Comparison of ENCODE assay signal across 8 cellular contexts in the genomic region with DNA sequence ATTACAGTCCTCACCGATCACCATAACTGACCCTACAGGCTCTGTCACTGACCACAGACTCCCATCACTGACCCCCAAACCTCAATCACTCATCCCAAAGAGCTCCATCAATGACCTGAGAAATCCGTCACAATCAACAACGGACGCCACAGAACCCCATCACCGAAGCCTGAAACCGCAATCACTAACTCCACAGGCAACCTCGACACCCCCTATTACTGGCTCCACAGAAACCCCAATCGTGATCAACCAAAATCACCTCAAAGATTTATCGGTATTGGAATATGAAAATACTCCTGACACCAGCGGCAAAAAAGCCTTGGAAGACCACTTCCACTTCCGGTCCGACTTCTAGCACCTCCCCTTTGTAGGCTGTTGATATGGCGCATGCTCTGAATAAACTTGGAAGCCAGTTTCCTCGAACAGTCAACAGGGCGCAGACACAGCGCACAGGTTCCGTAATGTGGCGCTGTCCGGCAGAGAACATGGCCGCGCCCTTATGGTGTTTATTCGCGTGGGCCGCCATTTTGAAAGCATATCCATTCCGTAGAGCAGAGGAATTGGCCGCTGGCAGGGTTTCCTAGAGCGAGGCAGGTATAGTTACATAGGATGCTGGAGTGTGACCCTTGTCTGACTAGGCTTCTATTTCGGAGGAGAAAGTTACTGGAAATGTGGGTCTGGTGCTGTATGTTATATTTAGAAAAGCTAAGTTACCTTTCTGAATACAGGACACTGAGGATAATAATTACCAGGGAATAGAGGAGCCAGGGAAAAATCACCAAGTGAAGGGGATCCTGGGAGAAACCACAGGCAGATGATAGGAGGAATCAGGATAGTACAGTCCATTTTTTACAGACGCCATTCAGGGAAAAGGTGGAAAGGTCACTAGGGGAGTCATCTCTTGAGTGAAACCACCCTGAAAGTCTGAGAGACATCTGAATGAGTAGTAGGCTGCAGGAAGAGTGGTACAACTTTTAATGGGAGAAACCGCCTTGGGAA. TPM values are rescaled to one million over a fixed set of nuclear protein-coding genes. Genes with fewer than 3 reads are reported as not detected.
DNase-seq lines count a peak whose midpoint lies in the region; ATAC-seq and TF ChIP-seq lines count a peak whose summit lies in the region.

A gene (minus strand): TSS at position 328 of the 999 bp plus-strand sequence. CDS start 2,785 bp downstream, outside the sequence.

- H3K27me3 Mint-ChIP-seq in activated naive CD8-positive, alpha-beta T cell treated with anti-CD3 and anti-CD28 coated beads, Interleukin-2, amount 50 U/mL, for 24 hours, result no peaks in the 10 kb centered on the region
- no peaks in the 10 kb centered on the region for H3K27me3 Mint-ChIP-seq in osteocyte (ENCODE audit: unreplicated experiment)

- peak within 1 kb of the TSS; percentile 86 for H3K27ac ChIP-seq in thymus (ENCODE audit: low read depth)

- H3K4me3 ChIP-seq in thymus (ENCODE audit: low read length), result peak within 1 kb of the TSS; percentile 93

- TF ChIP-seq CTCF in GM10266 (IDR thresholded peaks at IDR 0.05; ENCODE audit: control insufficient read depth, insufficient read depth, low read depth, missing control alignments) (no peak), osteocyte (IDR thresholded peaks at IDR 0.05) (peak; percentile 43)

- peaks cover 4% of the 10 kb centered on the region for H3K9me3 ChIP-seq in thymus (ENCODE audit: control insufficient read depth)

- DNase-seq in GM10266 (ENCODE audit: extremely low spot score), result peak; percentile 82
- peak; percentile 93 for DNase-seq in NCI-H1092 (lab: John Stamatoyannopoulos, UW)
- DNase-seq in SKM-1 (lab: John Stamatoyannopoulos, UW; ENCODE audit: unreplicated experiment), result peak; percentile 98
- peak; percentile 83 for DNase-seq in activated naive CD8-positive, alpha-beta T cell treated with anti-CD3 and anti-CD28 coated beads, Interleukin-2, amount 50 U/mL, for 24 hours
- peak; percentile 94 for DNase-seq in Right ventricle myocardium superior
- peak; percentile 96 for DNase-seq in osteocyte (ENCODE audit: extremely low spot score, unreplicated experiment)

- 7% methylated on average over 30 of the region's 30 CpGs for WGBS in thymus

- intact Hi-C loops in Right ventricle myocardium superior (cut with DNase I), result no loop called here

- H3K27ac Mint-ChIP-seq in activated naive CD8-positive, alpha-beta T cell treated with anti-CD3 and anti-CD28 coated beads, Interleukin-2, amount 50 U/mL, for 24 hours, result no peak within 1 kb of the TSS
- no peak within 1 kb of the TSS for H3K27ac Mint-ChIP-seq in osteocyte (ENCODE audit: unreplicated experiment)

- H3K36me3 Mint-ChIP-seq in activated naive CD8-positive, alpha-beta T cell treated with anti-CD3 and anti-CD28 coated beads, Interleukin-2, amount 50 U/mL, for 24 hours (ENCODE audit: low read depth), result peaks cover 41% of the 10 kb centered on the region
- peaks cover 29% of the 10 kb centered on the region for H3K36me3 Mint-ChIP-seq in osteocyte (ENCODE audit: unreplicated experiment)

- no peaks in the 10 kb centered on the region for H3K27me3 ChIP-seq in thymus (ENCODE audit: control insufficient read depth, insufficient read depth)

- H3K4me1 Mint-ChIP-seq in activated naive CD8-positive, alpha-beta T cell treated with anti-CD3 and anti-CD28 coated beads, Interleukin-2, amount 50 U/mL, for 24 hours, result no peaks in the 10 kb centered on the region
- no peaks in the 10 kb centered on the region for H3K4me1 Mint-ChIP-seq in osteocyte (ENCODE audit: unreplicated experiment)

- H3K36me3 ChIP-seq in thymus (ENCODE audit: control insufficient read depth, insufficient read depth), result peaks cover 13% of the 10 kb centered on the region

- peak; percentile 93 for ATAC-seq in HG02588 (IDR thresholded peaks at IDR 0.05; ENCODE audit: unreplicated experiment)
- ATAC-seq in activated naive CD8-positive, alpha-beta T cell treated with anti-CD3 and anti-CD28 coated beads, Interleukin-2, amount 50 U/mL, for 24 hours, result peak; percentile 100
- peak; percentile 100 for ATAC-seq in Right ventricle myocardium superior (ENCODE audit: poor library complexity)

- peaks cover 4% of the 10 kb centered on the region for H3K4me1 ChIP-seq in thymus (ENCODE audit: control insufficient read depth, insufficient read depth, low read length)

- peaks cover 55% of the 10 kb centered on the region for H3K9me3 Mint-ChIP-seq in activated naive CD8-positive, alpha-beta T cell treated with anti-CD3 and anti-CD28 coated beads, Interleukin-2, amount 50 U/mL, for 24 hours
- H3K9me3 Mint-ChIP-seq in osteocyte (ENCODE audit: unreplicated experiment), result peaks cover 25% of the 10 kb centered on the region

- H3K4me3 Mint-ChIP-seq in activated naive CD8-positive, alpha-beta T cell treated with anti-CD3 and anti-CD28 coated beads, Interleukin-2, amount 50 U/mL, for 24 hours, result no peak within 1 kb of the TSS
- no peak within 1 kb of the TSS for H3K4me3 Mint-ChIP-seq in osteocyte (ENCODE audit: unreplicated experiment)

RNA-seq across cellular contexts. Expression of the gene that starts here (rescaled TPM):
- total RNA-seq in Right ventricle myocardium superior (10.3 TPM), osteocyte (10.8 and 13.2 TPM in 2 replicates)
- 30.7 TPM for polyA plus RNA-seq in thymus

Comparison
In these comparisons a context has a peak if more than half of its experiments do, and no peak if none do; other contexts are left out.
1. Peak in every context shown above with its lines: DNase-seq, ATAC-seq, H3K4me3 ChIP-seq and H3K27ac ChIP-seq.